ENCODE assay signal across 8 cellular contexts in genomic region chr1:160779662-160780397, GRCh38. TPM values are rescaled to one million over a fixed set of nuclear protein-coding genes. Genes with fewer than 3 reads are reported as not detected.
DNase-seq lines count a peak whose midpoint lies in the region; ATAC-seq and TF ChIP-seq lines count a peak whose summit lies in the region.

No MANE protein-coding gene starts in this region.

- 94% methylated on average over 10 to 18 of the region's 18 CpGs for WGBS in testis, 2 donors

- H3K4me1 ChIP-seq in testis: no peaks in the 10 kb centered on the region

- H3K9me3 ChIP-seq in testis: no peaks in the 10 kb centered on the region

- no peak overlapping the region for H3K4me3 ChIP-seq in WI38 (ENCODE audit: low read depth, low read length)
- no peak overlapping the region for H3K4me3 ChIP-seq in testis

- intact Hi-C loops in testis (cut with DNase I; ENCODE audit: low total_unique reads): no loop called here

- TF ChIP-seq CTCF in WI38 (IDR thresholded peaks at IDR 0.05; ENCODE audit: low read depth, low read length): peak; percentile 14; the same call in 1 of the 2 replicates
- TF ChIP-seq CTCF in testis (IDR thresholded peaks at IDR 0.05): peak in 1 of 3 experiments; percentile 24

- peak; percentile 49 for DNase-seq in CMK (ENCODE audit: low read depth)
- peak; percentile 4 for DNase-seq in HCEC 1CT
- DNase-seq in left lobe of liver (ENCODE audit: low spot score): no peak
- no peak for DNase-seq in testis
- DNase-seq in KG1 (lab: John Stamatoyannopoulos, UW): no peak
- DNase-seq in NCI-H2029 (lab: John Stamatoyannopoulos, UW): no peak

- H3K36me3 ChIP-seq in testis (ENCODE audit: low read depth, missing control alignments): no peaks in the 10 kb centered on the region

- ATAC-seq in left lobe of liver: peak; percentile 16
- no peak for ATAC-seq in GM18870 (IDR thresholded peaks at IDR 0.05; ENCODE audit: unreplicated experiment)

- no peak overlapping the region for H3K27ac ChIP-seq in testis

- no peak for TF ChIP-seq POLR2A in testis (IDR thresholded peaks at IDR 0.05)

- H3K27me3 ChIP-seq in testis: no peaks in the 10 kb centered on the region

RNA-seq across cellular contexts. Expression of gene LY9, which starts 16.1 kb away (rescaled TPM):
- 0.18 TPM for total RNA-seq in left lobe of liver
- total RNA-seq in testis: under 1 TPM in 1 of 2 donors, not detected in 1; 0.68 TPM
- polyA plus RNA-seq in testis (ENCODE audit: insufficient read depth, low read depth, low replicate concordance): 0.71 TPM

RNA-seq across cellular contexts. Expression of gene SLAMF7, which starts 40.8 kb away (rescaled TPM):
- total RNA-seq in left lobe of liver (0.68 TPM), testis (under 1 TPM in 1 of 2 donors, not detected in 1; 0.68 TPM)
- polyA plus RNA-seq in testis (ENCODE audit: insufficient read depth, low read depth, low replicate concordance): 5.1 TPM

Comparison
In these comparisons a context has a peak if more than half of its experiments do, and no peak if none do; other contexts are left out.
1. DNase-seq: peak in CMK (single experiment) and HCEC 1CT (single experiment); none in left lobe of liver (single experiment), testis (single experiment), KG1 (single experiment) and NCI-H2029 (single experiment).